In the genomic region with DNA sequence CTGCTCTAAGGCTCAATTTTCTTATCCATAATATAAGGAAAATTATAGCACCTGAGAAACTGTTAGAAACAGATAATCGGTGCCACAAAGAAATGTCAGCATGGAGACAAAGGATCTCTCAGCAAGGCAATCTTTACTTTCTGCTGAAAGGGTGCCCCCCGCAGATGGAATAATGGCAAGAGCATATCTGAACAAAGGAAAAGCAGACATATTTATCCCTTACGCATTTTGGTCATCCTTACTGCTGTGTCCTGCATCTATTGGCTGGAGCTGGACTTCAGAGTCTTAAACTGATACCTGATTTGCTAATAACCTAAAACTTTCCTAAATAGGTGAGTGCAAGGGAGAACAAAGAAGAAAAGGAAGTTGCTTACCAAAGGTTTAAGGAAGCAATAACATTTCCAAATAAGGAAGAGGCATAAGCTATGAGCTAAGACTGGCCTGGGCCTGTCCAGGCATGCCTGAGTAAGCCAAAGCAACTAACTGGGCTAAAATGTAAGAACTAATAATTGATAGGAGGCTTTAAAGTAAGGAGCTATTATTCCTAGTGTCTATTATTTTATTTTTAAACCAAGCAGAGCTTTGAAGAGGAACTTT, we compare ENCODE assay signal across 1 cellular context.
TF ChIP-seq lines count a peak whose summit lies in the region.

No MANE protein-coding gene starts in this region.

TF ChIP-seq in neural cell, 6 proteins besides CTCF, POLR2A, EP300 and RAD21 (continued from another document):
- TF ChIP-seq, protein P1, sequence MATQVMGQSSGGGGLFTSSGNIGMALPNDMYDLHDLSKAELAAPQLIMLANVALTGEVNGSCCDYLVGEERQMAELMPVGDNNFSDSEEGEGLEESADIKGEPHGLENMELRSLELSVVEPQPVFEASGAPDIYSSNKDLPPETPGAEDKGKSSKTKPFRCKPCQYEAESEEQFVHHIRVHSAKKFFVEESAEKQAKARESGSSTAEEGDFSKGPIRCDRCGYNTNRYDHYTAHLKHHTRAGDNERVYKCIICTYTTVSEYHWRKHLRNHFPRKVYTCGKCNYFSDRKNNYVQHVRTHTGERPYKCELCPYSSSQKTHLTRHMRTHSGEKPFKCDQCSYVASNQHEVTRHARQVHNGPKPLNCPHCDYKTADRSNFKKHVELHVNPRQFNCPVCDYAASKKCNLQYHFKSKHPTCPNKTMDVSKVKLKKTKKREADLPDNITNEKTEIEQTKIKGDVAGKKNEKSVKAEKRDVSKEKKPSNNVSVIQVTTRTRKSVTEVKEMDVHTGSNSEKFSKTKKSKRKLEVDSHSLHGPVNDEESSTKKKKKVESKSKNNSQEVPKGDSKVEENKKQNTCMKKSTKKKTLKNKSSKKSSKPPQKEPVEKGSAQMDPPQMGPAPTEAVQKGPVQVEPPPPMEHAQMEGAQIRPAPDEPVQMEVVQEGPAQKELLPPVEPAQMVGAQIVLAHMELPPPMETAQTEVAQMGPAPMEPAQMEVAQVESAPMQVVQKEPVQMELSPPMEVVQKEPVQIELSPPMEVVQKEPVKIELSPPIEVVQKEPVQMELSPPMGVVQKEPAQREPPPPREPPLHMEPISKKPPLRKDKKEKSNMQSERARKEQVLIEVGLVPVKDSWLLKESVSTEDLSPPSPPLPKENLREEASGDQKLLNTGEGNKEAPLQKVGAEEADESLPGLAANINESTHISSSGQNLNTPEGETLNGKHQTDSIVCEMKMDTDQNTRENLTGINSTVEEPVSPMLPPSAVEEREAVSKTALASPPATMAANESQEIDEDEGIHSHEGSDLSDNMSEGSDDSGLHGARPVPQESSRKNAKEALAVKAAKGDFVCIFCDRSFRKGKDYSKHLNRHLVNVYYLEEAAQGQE (IDR thresholded peaks at IDR 0.05; ENCODE audit: borderline replicate concordance) = peak; percentile 32
